In the genomic region with DNA sequence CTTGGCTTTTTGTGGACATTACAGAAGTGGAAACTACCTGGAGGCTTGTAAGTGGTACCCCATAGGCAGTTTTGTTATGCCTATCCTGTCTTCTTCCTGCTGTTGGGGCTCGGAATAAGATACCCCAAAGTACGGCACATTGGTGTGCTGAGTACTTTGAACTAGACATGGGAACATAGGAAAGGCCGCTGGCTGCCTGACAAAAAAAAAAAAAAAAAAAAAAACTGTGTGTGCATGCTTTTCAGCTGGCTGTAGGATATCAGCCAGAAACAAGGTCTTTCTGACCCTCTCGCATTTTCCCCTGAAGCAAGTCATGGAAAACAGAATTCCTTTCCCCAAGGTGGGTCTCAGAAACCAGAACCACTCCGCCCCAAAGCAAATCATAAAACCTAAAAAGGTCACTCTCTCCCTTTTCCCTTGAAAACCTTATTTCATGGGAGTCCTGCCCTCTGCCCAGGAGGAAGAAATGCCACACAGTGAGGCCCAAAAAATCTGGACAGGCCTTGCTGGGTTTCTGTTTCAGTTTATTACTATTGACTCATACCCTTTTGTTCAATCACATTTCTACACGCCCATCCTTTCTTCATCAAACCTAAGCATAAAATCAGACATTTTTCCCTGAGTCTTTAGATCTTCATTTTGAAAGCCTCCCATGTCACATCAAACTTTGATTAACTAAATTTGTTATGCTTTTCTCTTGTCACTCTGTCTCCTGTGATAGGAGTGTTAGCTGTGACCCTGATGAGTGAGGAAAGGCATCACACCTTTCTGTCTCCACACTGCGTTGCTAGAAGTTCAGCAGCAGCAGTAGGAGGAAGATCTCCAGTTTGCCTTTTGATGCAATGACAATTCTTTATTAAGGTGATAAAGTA, we compare ENCODE assay signal across 11 cellular contexts. TPM values are rescaled to one million over a fixed set of nuclear protein-coding genes. Genes with fewer than 3 reads are reported as not detected.
DNase-seq lines count a peak whose midpoint lies in the region; ATAC-seq, FAIRE-seq and TF ChIP-seq lines count a peak whose summit lies in the region.
"Had no signal": no experiment of that assay in that cellular context is flagged by ENCODE, and none has a peak within 500 bp of the region (broad histone marks: within the 10 kb centered on the region; RNA-seq: fewer than 3 reads in every experiment).

No MANE protein-coding gene starts in this region.

- no peaks in the 10 kb centered on the region for H3K79me2 ChIP-seq in astrocyte (ENCODE audit: insufficient read depth, low read length)

- no peaks in the 10 kb centered on the region for H4K20me1 ChIP-seq in astrocyte (ENCODE audit: insufficient read depth, low read length)

- peak overlapping the region; percentile 39 for H3K27ac ChIP-seq in astrocyte (ENCODE audit: low read depth, low read length)
- H3K27ac ChIP-seq in tibial nerve, result no peak overlapping the region

- no peak overlapping the region for H2AFZ ChIP-seq in astrocyte (ENCODE audit: low read depth, low read length)

- intact Hi-C loops in natural killer cell (cut with micrococcal nuclease), result no loop called here

- ATAC-seq in HG03378 (IDR thresholded peaks at IDR 0.05; ENCODE audit: unreplicated experiment), result peak; percentile 23
- ATAC-seq in natural killer cell, result peak in 2 of 3 donors; percentile 18 to 36
- no peak for ATAC-seq in GM19467 (IDR thresholded peaks at IDR 0.05; ENCODE audit: unreplicated experiment)
- ATAC-seq in HG03095 (IDR thresholded peaks at IDR 0.05; ENCODE audit: unreplicated experiment), result no peak

- WGBS in tibial nerve, 2 donors, result 71 to 78% methylated on average over 7 of the region's 7 CpGs

- H3K9me3 ChIP-seq in astrocyte (ENCODE audit: insufficient read depth, low read depth, low read length), result no peaks in the 10 kb centered on the region
- no peaks in the 10 kb centered on the region for H3K9me3 ChIP-seq in tibial nerve

- H3K36me3 Mint-ChIP-seq in astrocyte (ENCODE audit: low read depth, unreplicated experiment) (peaks cover 2% of the 10 kb centered on the region), natural killer cell (no peaks in the 10 kb centered on the region)

- peak overlapping the region; percentile 56 for H3K27ac Mint-ChIP-seq in astrocyte (ENCODE audit: unreplicated experiment)
- H3K27ac Mint-ChIP-seq in natural killer cell, result no peak overlapping the region
- H3K27ac Mint-ChIP-seq: T-helper 17 cell had no signal

- H3K4me1 Mint-ChIP-seq in astrocyte (ENCODE audit: low read depth, unreplicated experiment), result peaks cover 31% of the 10 kb centered on the region
- H3K4me1 Mint-ChIP-seq in natural killer cell, result peaks cover 9 to 19% of the 10 kb centered on the region in 2 donors

- peak overlapping the region; percentile 18 for H3K9ac ChIP-seq in astrocyte (ENCODE audit: low read length)

- H3K4me3 Mint-ChIP-seq in astrocyte (ENCODE audit: unreplicated experiment), result no peak overlapping the region
- no peak overlapping the region for H3K4me3 Mint-ChIP-seq in natural killer cell
- H3K4me3 Mint-ChIP-seq: activated T-cell treated with anti-CD3 and anti-CD28 coated beads, Interleukin-2, amount 50 U/mL, for 4 hours; T-helper 17 cell had no signal

- H3K9me3 Mint-ChIP-seq in astrocyte (ENCODE audit: unreplicated experiment) (no peaks in the 10 kb centered on the region), natural killer cell (no peaks in the 10 kb centered on the region)
- H3K9me3 Mint-ChIP-seq: activated T-cell treated with anti-CD3 and anti-CD28 coated beads, Interleukin-2, amount 50 U/mL, for 4 hours had no signal

- no peaks in the 10 kb centered on the region for H3K27me3 ChIP-seq in astrocyte (ENCODE audit: insufficient read depth, low read length)
- no peaks in the 10 kb centered on the region for H3K27me3 ChIP-seq in H7 (ENCODE audit: control insufficient read depth, insufficient read depth, low read length)
- H3K27me3 ChIP-seq in tibial nerve, result no peaks in the 10 kb centered on the region

- FAIRE-seq in astrocyte (lab: Jason Lieb, UNC), result no peak

- TF ChIP-seq EP300 in tibial nerve (IDR thresholded peaks at IDR 0.05), result no peak

- H3K27me3 Mint-ChIP-seq in astrocyte (ENCODE audit: low read depth, unreplicated experiment) (no peaks in the 10 kb centered on the region), natural killer cell (ENCODE audit: low read depth in 2 of 2) (no peaks in the 10 kb centered on the region)

- peak; percentile 41 for DNase-seq in Daoy (ENCODE audit: low read depth)
- no peak for DNase-seq in astrocyte (ENCODE audit: low read depth)
- no peak for DNase-seq in natural killer cell
- DNase-seq in H7, result no peak
- DNase-seq in tibial nerve (ENCODE audit: low spot score in 2 of 2), result no peak
- DNase-seq: activated T-cell treated with anti-CD3 and anti-CD28 coated beads, Interleukin-2, amount 50 U/mL, for 4 hours; effector memory CD4-positive, alpha-beta T cell; T-helper 17 cell had no signal

- H3K36me3 ChIP-seq in astrocyte (ENCODE audit: insufficient read depth, low read length) (no peaks in the 10 kb centered on the region), H7 (replicated peaks; ENCODE audit: control insufficient read depth, insufficient read depth, low read length) (no peaks in the 10 kb centered on the region), tibial nerve (no peaks in the 10 kb centered on the region)

- H3K4me3 ChIP-seq in astrocyte (ENCODE audit: insufficient read depth, low read depth, low read length), result no peak overlapping the region
- no peak overlapping the region for H3K4me3 ChIP-seq in H7 (ENCODE audit: insufficient read depth, low read depth, low read length)
- H3K4me3 ChIP-seq in tibial nerve, result no peak overlapping the region

- no peak for TF ChIP-seq CTCF in astrocyte (IDR thresholded peaks at IDR 0.05; ENCODE audit: insufficient read depth, low read depth, low read length)
- TF ChIP-seq CTCF in natural killer cell (IDR thresholded peaks at IDR 0.05), result no peak
- no peak for TF ChIP-seq CTCF in tibial nerve (IDR thresholded peaks at IDR 0.05)

- no peak for TF ChIP-seq POLR2A in tibial nerve (IDR thresholded peaks at IDR 0.05)

- peaks cover 23% of the 10 kb centered on the region for H3K4me1 ChIP-seq in astrocyte (ENCODE audit: insufficient read depth, low read length)
- H3K4me1 ChIP-seq in tibial nerve, result peaks cover 0 to 7% (median 0%) of the 10 kb centered on the region in 4 donors

- peak overlapping the region; percentile 43 for H3K4me2 ChIP-seq in astrocyte (ENCODE audit: low read length)

RNA-seq across cellular contexts. Expression of a gene that starts 17.2 kb away (rescaled TPM):
- total RNA-seq in Daoy (2014; rRNA removed; shearing (Covaris generic)), result 0.36 and 0.69 TPM in 2 replicates
- 5.5 and 9.5 TPM in 2 replicates for total RNA-seq in astrocyte
- total RNA-seq in natural killer cell, result under 1 TPM in 1 of 3 donors, not detected in 2; 0.08 TPM
- total RNA-seq in H7 (2014; rRNA removed; shearing (Covaris generic)), result 2.0 and 3.0 TPM in 2 replicates
- 1 to 10 TPM in 1 of 4 donors, under 1 TPM in 3; 0.39 to 2.2 (median 0.61) TPM for total RNA-seq in tibial nerve
- total RNA-seq: activated T-cell treated with anti-CD3 and anti-CD28 coated beads, Interleukin-2, amount 50 U/mL, for 4 hours; T-helper 17 cell had no signal

Comparison
In these comparisons a context has a peak if more than half of its experiments do, and no peak if none do; other contexts are left out.
1. ATAC-seq: peak in HG03378 (single experiment) and natural killer cell (2 of 3); none in GM19467 (single experiment) and HG03095 (single experiment).